8 cellular contexts compared by ENCODE assay signal in genomic region chr12:13001725-13002040, GRCh38. TPM values are rescaled to one million over a fixed set of nuclear protein-coding genes. Genes with fewer than 3 reads are reported as not detected.
DNase-seq lines count a peak whose midpoint lies in the region; ATAC-seq and TF ChIP-seq lines count a peak whose summit lies in the region.

No MANE protein-coding gene starts in this region.

- no peak for TF ChIP-seq CTCF in Caco-2 (IDR thresholded peaks at IDR 0.05; ENCODE audit: insufficient read depth in 1 of 2, low read depth in 1 of 2, low read length in 1 of 2, severe bottlenecking in 1 of 2, unreplicated experiment in 1 of 2)
- TF ChIP-seq CTCF in WERI-Rb-1 (IDR thresholded peaks at IDR 0.05; ENCODE audit: low read depth, low read length) = no peak
- TF ChIP-seq CTCF in glutamatergic neuron (IDR thresholded peaks at IDR 0.05; ENCODE audit: partially characterized antibody, unreplicated experiment) = peak; percentile 11

- DNase-seq in Caco-2 (no peak), WERI-Rb-1 (no peak), glutamatergic neuron (no peak), T-helper 9 cell (no peak), posterior vena cava (ENCODE audit: low spot score) (no peak), kidney tubule cell (ENCODE audit: low spot score) (no peak)

- H3K4me1 Mint-ChIP-seq in Caco-2 (ENCODE audit: low read depth, unreplicated experiment) = peaks cover 25% of the 10 kb centered on the region
- H3K4me1 Mint-ChIP-seq in glutamatergic neuron (ENCODE audit: low read depth, unreplicated experiment) = peaks cover 6% of the 10 kb centered on the region

- H3K36me3 Mint-ChIP-seq in Caco-2 (ENCODE audit: insufficient read depth, unreplicated experiment) (no peaks in the 10 kb centered on the region), glutamatergic neuron (ENCODE audit: unreplicated experiment) (peaks cover 5% of the 10 kb centered on the region)

- H3K9me3 Mint-ChIP-seq in Caco-2 (ENCODE audit: unreplicated experiment) (no peaks in the 10 kb centered on the region), glutamatergic neuron (ENCODE audit: unreplicated experiment) (peaks cover 5% of the 10 kb centered on the region)

- H3K27ac Mint-ChIP-seq in Caco-2 (ENCODE audit: unreplicated experiment) = no peak overlapping the region
- H3K27ac Mint-ChIP-seq in glutamatergic neuron (ENCODE audit: unreplicated experiment) = peak overlapping the region; percentile 18

- intact Hi-C loops in Caco-2 (cut with micrococcal nuclease; ENCODE audit: unreplicated experiment) (loop anchor here (1.0 to 2.0 kb wide), 2 partner anchors 43 to 211 kb away; partner anchors contain the start of gene FAM234B), posterior vena cava (cut with DNase I) (no loop called here)

- H3K36me3 ChIP-seq in Caco-2 (ENCODE audit: control insufficient read depth, insufficient read depth, low read length) (no peaks in the 10 kb centered on the region), WERI-Rb-1 (no peaks in the 10 kb centered on the region), rectal smooth muscle tissue (ENCODE audit: control insufficient read depth, insufficient read depth, low read length) (no peaks in the 10 kb centered on the region)

- H3K4me3 ChIP-seq in Caco-2 (ENCODE audit: low read depth, low read length) (peak overlapping the region; percentile 85), WERI-Rb-1 (ENCODE audit: low read depth, low read length) (peak overlapping the region; percentile 75), rectal smooth muscle tissue (ENCODE audit: low read length) (peak overlapping the region; percentile 82)

- H3K4me1 ChIP-seq in Caco-2 (peaks cover 25% of the 10 kb centered on the region), rectal smooth muscle tissue (ENCODE audit: control insufficient read depth, insufficient read depth, low read length) (peaks cover 6% of the 10 kb centered on the region)

- CTCF ChIA-PET in Caco-2 (lab: Charles Lee) = interaction anchor here (1.5 kb wide), 1 partner anchor 212 kb away, joined by 3 read pairs; no protein-coding TSS in a partner anchor

- H3K9me3 ChIP-seq in Caco-2 (no peaks in the 10 kb centered on the region), WERI-Rb-1 (ENCODE audit: severe bottlenecking) (peaks cover 3% of the 10 kb centered on the region)

- ATAC-seq in GM18498 (IDR thresholded peaks at IDR 0.05; ENCODE audit: unreplicated experiment) = no peak

- H3K4me3 Mint-ChIP-seq in Caco-2 (ENCODE audit: unreplicated experiment) = peak overlapping the region; percentile 75
- peak overlapping the region; percentile 89 for H3K4me3 Mint-ChIP-seq in glutamatergic neuron (ENCODE audit: unreplicated experiment)

- POLR2A ChIA-PET in Caco-2 (lab: Charles Lee) = no interaction called here

- no peaks in the 10 kb centered on the region for H3K27me3 Mint-ChIP-seq in Caco-2 (ENCODE audit: insufficient read depth, unreplicated experiment)
- peaks cover 8% of the 10 kb centered on the region for H3K27me3 Mint-ChIP-seq in glutamatergic neuron (ENCODE audit: unreplicated experiment)

- H3K9ac ChIP-seq in rectal smooth muscle tissue (ENCODE audit: low read length) = no peak overlapping the region

- no TSS peak for BruUV-seq in Caco-2 (replicated peaks; lab: Mats Ljungman, UMichigan)

- H3K27me3 ChIP-seq in Caco-2 (replicated peaks; ENCODE audit: control insufficient read depth, insufficient read depth, low read length) (no peaks in the 10 kb centered on the region), WERI-Rb-1 (ENCODE audit: insufficient read depth, low read depth, severe bottlenecking) (no peaks in the 10 kb centered on the region), rectal smooth muscle tissue (ENCODE audit: control insufficient read depth, insufficient read depth, low read length) (no peaks in the 10 kb centered on the region)

- H3K27ac ChIP-seq in WERI-Rb-1 = peak overlapping the region; percentile 83
- H3K27ac ChIP-seq in rectal smooth muscle tissue (ENCODE audit: low read depth, low read length) = peak overlapping the region; percentile 86

RNA-seq across cellular contexts. Expression of gene HEBP1, which starts 1.6 kb away (rescaled TPM):
- 55.2 and 55.8 TPM in 2 replicates for total RNA-seq in Caco-2 (2022)
- total RNA-seq in glutamatergic neuron (ENCODE audit: unreplicated experiment) = 3.0 TPM
- 10 to 100 TPM; 56.4 to 63.2 TPM for total RNA-seq in posterior vena cava

RNA-seq across cellular contexts. Expression of gene FAM234B, which starts 42.5 kb away (rescaled TPM):
- total RNA-seq in Caco-2 (2022) (11.2 and 11.4 TPM in 2 replicates), glutamatergic neuron (ENCODE audit: unreplicated experiment) (26.8 TPM), posterior vena cava (1 to 10 TPM; 4.5 to 4.9 TPM)

RNA-seq across cellular contexts. Expression of gene GPRC5D, which starts 49.7 kb away (rescaled TPM):
- not detected in 2 replicates for total RNA-seq in Caco-2 (2022)
- not detected for total RNA-seq in glutamatergic neuron (ENCODE audit: unreplicated experiment)
- total RNA-seq in posterior vena cava = not detected

Comparison
In these comparisons a context has a peak if more than half of its experiments do, and no peak if none do; other contexts are left out.
1. RNA of gene HEBP1, which starts 1.6 kb away (total RNA-seq): 56.4 to 63.2 TPM in posterior vena cava and 55.2 to 55.8 TPM in Caco-2; 3.0 TPM in glutamatergic neuron (single experiment); every median in the first group is over 10 times any median in the second.
2. Peak in every context shown above with its lines, with median percentiles within 50 percentile points of each other: H3K4me3 ChIP-seq.